Comparison of ENCODE assay signal across 25 cellular contexts in genomic region chr6:105380634-105381033, GRCh38.
"Had no signal": no experiment of that assay in that cellular context is flagged by ENCODE, and none has a peak within 500 bp of the region (broad histone marks: within the 10 kb centered on the region; RNA-seq: fewer than 3 reads in every experiment).

No MANE protein-coding gene starts in this region.

- H3K4me1 ChIP-seq: SJSA1 had no signal

- H3K4me2 ChIP-seq: KMS-11 had no signal

- H3K4me3 ChIP-seq: MG63, SJSA1 had no signal

- H3K4me1 Mint-ChIP-seq: activated T-helper 17 cell treated with anti-CD3 and anti-CD28 coated beads, Interleukin-2, amount 50 U/mL, for 72 hours had no signal

- H3K27me3 ChIP-seq: MG63, SJSA1 had no signal

- ATAC-seq: activated T-helper 17 cell treated with anti-CD3 and anti-CD28 coated beads, Interleukin-2, amount 50 U/mL, for 72 hours; SK-N-SH treated with all-trans-retinoic acid at 6 μM for 48 hours had no signal

- H3K27ac Mint-ChIP-seq: activated CD4-positive, alpha-beta memory T cell treated with anti-CD3 and anti-CD28 coated beads for 36 hours; activated CD4-positive, alpha-beta T cell treated with anti-CD3 and anti-CD28 coated beads, Interleukin-2, amount 10 ng/mL, durations not matched to agents 7 days and 5 days; activated naive CD4-positive, alpha-beta T cell treated with anti-CD3 and anti-CD28 coated beads for 36 hours; activated naive CD8-positive, alpha-beta T cell; brain had no signal

- DNase-seq: activated CD4-positive, alpha-beta memory T cell treated with anti-CD3 and anti-CD28 coated beads for 36 hours; activated CD4-positive, alpha-beta T cell treated with anti-CD3 and anti-CD28 coated beads, Interleukin-2, amount 10 ng/mL, durations not matched to agents 7 days and 5 days; activated CD4-positive, CD25-positive, alpha-beta regulatory T cell treated with anti-CD3 and anti-CD28 coated beads, Interleukin-2, amount 50 U/mL, for 72 hours; activated CD8-positive, alpha-beta memory T cell treated with anti-CD3 and anti-CD28 coated beads for 24 hours; activated gamma-delta T cell; activated naive CD4-positive, alpha-beta T cell treated with anti-CD3 and anti-CD28 coated beads for 36 hours; activated T-cell treated with anti-CD3 and anti-CD28 coated beads for 4 hours; activated T-cell treated with anti-CD3 and anti-CD28 coated beads, Interleukin-2, amount 50 U/mL, for 48 hours; amygdala; MG63; NCI-H1105; NCI-H1436; NCI-H187; NCI-H2081; NCI-H226; NCI-H526; NCI-H82; SHP77; SW 1271 had no signal

- H3K4me3 Mint-ChIP-seq: activated CD4-positive, alpha-beta memory T cell treated with anti-CD3 and anti-CD28 coated beads for 36 hours; activated CD4-positive, alpha-beta T cell treated with anti-CD3 and anti-CD28 coated beads, Interleukin-2, amount 10 ng/mL, durations not matched to agents 7 days and 5 days; activated naive CD4-positive, alpha-beta T cell treated with anti-CD3 and anti-CD28 coated beads for 36 hours; activated naive CD8-positive, alpha-beta T cell; activated T-helper 17 cell treated with anti-CD3 and anti-CD28 coated beads, Interleukin-2, amount 50 U/mL, for 72 hours; brain had no signal

- H3K27me3 Mint-ChIP-seq: activated CD4-positive, alpha-beta memory T cell treated with anti-CD3 and anti-CD28 coated beads for 36 hours; activated CD4-positive, alpha-beta T cell treated with anti-CD3 and anti-CD28 coated beads, Interleukin-2, amount 10 ng/mL, durations not matched to agents 7 days and 5 days; activated naive CD8-positive, alpha-beta T cell; activated T-helper 17 cell treated with anti-CD3 and anti-CD28 coated beads, Interleukin-2, amount 50 U/mL, for 72 hours had no signal

- H3K27ac ChIP-seq: KMS-11, SJSA1 had no signal

- H3K9me3 ChIP-seq: MG63, SJSA1 had no signal
